Comparison of ENCODE assay signal across 16 cellular contexts in the genomic region with DNA sequence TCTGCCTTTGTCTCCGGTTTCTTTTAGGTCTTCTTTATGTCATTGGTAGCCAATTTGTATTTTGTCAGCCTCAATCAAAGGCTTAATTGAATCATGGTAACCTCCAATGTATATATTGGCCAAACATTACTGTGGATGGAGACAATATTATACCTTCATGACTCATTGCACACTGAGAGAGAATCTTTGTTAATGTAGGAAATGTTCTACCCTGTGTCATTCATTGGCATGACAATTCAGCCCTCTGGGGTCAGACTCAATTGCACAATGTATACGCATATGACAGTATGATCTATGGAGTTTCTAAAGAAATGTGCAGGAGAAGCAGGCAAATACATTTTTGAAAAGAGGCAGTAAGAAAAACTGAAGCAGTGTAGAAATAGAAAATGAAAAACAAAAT.
DNase-seq lines count a peak whose midpoint lies in the region; TF ChIP-seq lines count a peak whose summit lies in the region.
"Had no signal": no experiment of that assay in that cellular context is flagged by ENCODE, and none has a peak within 500 bp of the region (broad histone marks: within the 10 kb centered on the region; RNA-seq: fewer than 3 reads in every experiment).

No MANE protein-coding gene starts in this region.

- H2BK5ac ChIP-seq in trophoblast cell (ENCODE audit: low read depth, low read length, poor library complexity) = no peak overlapping the region

- H3K4ac ChIP-seq in trophoblast cell (ENCODE audit: low read depth, low read length) = no peak overlapping the region

- POLR2A ChIA-PET in CD8-positive, alpha-beta memory T cell (lab: Charles Lee) = no interaction called here

- H2BK120ac ChIP-seq in trophoblast cell (ENCODE audit: insufficient read depth, low read length, poor library complexity) = no peak overlapping the region

- no peak overlapping the region for H3K27ac ChIP-seq in trophoblast cell (ENCODE audit: low read depth, low read length)
- no peak overlapping the region for H3K27ac ChIP-seq in CD8-positive, alpha-beta memory T cell (ENCODE audit: low read depth, low read length)

- peaks cover 0 to 7% (median 0%) of the 10 kb centered on the region in 3 donors for H3K4me1 Mint-ChIP-seq in CD8-positive, alpha-beta memory T cell

- H3K27me3 ChIP-seq in trophoblast cell (ENCODE audit: insufficient read depth, low read length) = no peaks in the 10 kb centered on the region
- no peaks in the 10 kb centered on the region for H3K27me3 ChIP-seq in CD8-positive, alpha-beta memory T cell (ENCODE audit: insufficient read depth, low read length, poor library complexity, severe bottlenecking)

- no CpG with 5 or more reads among the region's 2 CpGs for WGBS in trophoblast cell (ENCODE audit: extremely low coverage, insufficient coverage, insufficient read length)

- H3K9ac ChIP-seq in trophoblast cell (ENCODE audit: low read length) = no peak overlapping the region

- H4K12ac ChIP-seq in trophoblast cell (ENCODE audit: low read depth, low read length) = no peak overlapping the region

- no peak overlapping the region for H3K4me3 ChIP-seq in epithelial cell of esophagus (ENCODE audit: low read length)
- no peak overlapping the region for H3K4me3 ChIP-seq in trophoblast cell (ENCODE audit: low read depth, low read length)
- no peak overlapping the region for H3K4me3 ChIP-seq in CD8-positive, alpha-beta memory T cell (ENCODE audit: low read length)

- no peaks in the 10 kb centered on the region for H3K27me3 Mint-ChIP-seq in CD8-positive, alpha-beta memory T cell

- TF ChIP-seq CTCF in epithelial cell of esophagus (IDR thresholded peaks at IDR 0.05; ENCODE audit: insufficient read depth, low read depth, low read length, missing control alignments) = no peak

- no peak overlapping the region for H3K23ac ChIP-seq in trophoblast cell (ENCODE audit: low read length)

- no peak overlapping the region for H2AK5ac ChIP-seq in trophoblast cell (ENCODE audit: low read length)

- H3K27ac Mint-ChIP-seq in CD8-positive, alpha-beta memory T cell = no peak overlapping the region
- H3K27ac Mint-ChIP-seq: CD8-positive, alpha-beta T cell; T-helper 17 cell had no signal

- no peak overlapping the region for H3K4me3 Mint-ChIP-seq in CD8-positive, alpha-beta memory T cell
- H3K4me3 Mint-ChIP-seq: CD8-positive, alpha-beta T cell; T-helper 17 cell had no signal

- no peaks in the 10 kb centered on the region for H3K4me1 ChIP-seq in trophoblast cell (ENCODE audit: control insufficient read depth in 1 of 2, insufficient read depth in 2 of 2, low read length in 2 of 2)
- H3K4me1 ChIP-seq in CD8-positive, alpha-beta memory T cell (ENCODE audit: insufficient read depth, low read length) = no peaks in the 10 kb centered on the region

- H3K4me2 ChIP-seq in trophoblast cell (ENCODE audit: low read length) = no peak overlapping the region

- H4K91ac ChIP-seq in trophoblast cell (ENCODE audit: low read depth, low read length) = no peak overlapping the region

- H2AFZ ChIP-seq in trophoblast cell (ENCODE audit: insufficient read depth, low read length, poor library complexity) = no peak overlapping the region

- H3K9me3 ChIP-seq in trophoblast cell (ENCODE audit: insufficient read depth, low read depth, low read length) = no peaks in the 10 kb centered on the region
- no peaks in the 10 kb centered on the region for H3K9me3 ChIP-seq in CD8-positive, alpha-beta memory T cell (ENCODE audit: low read length)

- H2BK12ac ChIP-seq in trophoblast cell (ENCODE audit: low read length) = no peak overlapping the region

- H3K79me2 ChIP-seq in trophoblast cell (ENCODE audit: control insufficient read depth, insufficient read depth, low read length, poor library complexity) = no peaks in the 10 kb centered on the region

- H3K18ac ChIP-seq in trophoblast cell (ENCODE audit: low read length) = no peak overlapping the region

- no peaks in the 10 kb centered on the region for H3K79me1 ChIP-seq in trophoblast cell (ENCODE audit: low read length)

- CTCF ChIA-PET in CD8-positive, alpha-beta memory T cell (lab: Charles Lee) = no interaction called here

- DNase-seq in HT1080 (ENCODE audit: low read depth) (peak; percentile 78), NCI-H69 (lab: John Stamatoyannopoulos, UW) (peak; percentile 56), epithelial cell of esophagus (ENCODE audit: low read depth) (peak; percentile 87), trophoblast cell (peak; percentile 7 to 29), NCI-H1092 (lab: John Stamatoyannopoulos, UW) (no peak), NCI-H1694 treated with DMSO at 0.1 percent for 48 hours (lab: John Stamatoyannopoulos, UW) (no peak)
- DNase-seq in CD8-positive, alpha-beta memory T cell = no peak
- DNase-seq: CD8-positive, alpha-beta T cell; H7; NCI-H1436; NCI-H2081 treated with DMSO at 0.1 percent for 48 hours; NCI-H2227 treated with DMSO at 0.1 percent for 48 hours; NCI-H526 treated with DMSO at 0.1 percent for 48 hours; NK-92 treated with Interleukin-12 subunit alpha and Interleukin-12 subunit beta, amount 100 ng/mL, for 24 hours; Right ventricle myocardium superior; T-helper 17 cell had no signal

- no peaks in the 10 kb centered on the region for H3K36me3 Mint-ChIP-seq in CD8-positive, alpha-beta memory T cell
- H3K36me3 Mint-ChIP-seq: CD8-positive, alpha-beta T cell had no signal

- H3K14ac ChIP-seq in trophoblast cell (ENCODE audit: low read length) = no peak overlapping the region

- H4K8ac ChIP-seq in trophoblast cell (ENCODE audit: low read depth, low read length) = no peak overlapping the region

- no peaks in the 10 kb centered on the region for H3K9me3 Mint-ChIP-seq in CD8-positive, alpha-beta memory T cell
- H3K9me3 Mint-ChIP-seq: CD8-positive, alpha-beta T cell had no signal

- no peaks in the 10 kb centered on the region for H3K36me3 ChIP-seq in trophoblast cell (ENCODE audit: control insufficient read depth in 1 of 2, insufficient read depth in 2 of 2, low read length in 2 of 2)
- no peaks in the 10 kb centered on the region for H3K36me3 ChIP-seq in CD8-positive, alpha-beta memory T cell (ENCODE audit: insufficient read depth, low read length)

Comparison
In these comparisons a context has a peak if more than half of its experiments do, and no peak if none do; other contexts are left out.
1. DNase-seq: peak in HT1080 (single experiment), NCI-H69 (single experiment), epithelial cell of esophagus (single experiment) and trophoblast cell (2 of 2); none in NCI-H1092 (single experiment), NCI-H1694 treated with DMSO at 0.1 percent for 48 hours (single experiment) and CD8-positive, alpha-beta memory T cell (0 of 5).